Comparison of ENCODE assay signal across 22 cellular contexts in the genomic region with DNA sequence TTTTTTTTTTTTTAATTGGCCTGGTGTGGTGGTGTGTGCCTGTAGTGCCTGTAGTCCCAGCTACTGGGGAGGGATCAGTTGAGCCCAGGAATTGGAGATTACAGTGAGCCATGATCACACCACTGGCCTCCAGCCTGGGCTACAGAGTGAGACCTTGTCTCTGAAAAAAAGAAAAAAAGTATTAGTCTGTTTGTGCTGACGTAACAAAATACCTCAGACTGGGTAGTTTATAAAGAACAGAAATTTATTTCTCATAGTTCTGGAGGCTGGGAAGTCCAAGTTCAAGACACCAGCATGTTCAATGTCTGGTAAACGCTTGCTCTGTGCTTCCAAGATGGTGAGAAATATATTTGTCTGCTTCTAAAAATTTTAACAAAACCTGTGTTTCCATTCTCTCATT. TPM values are rescaled to one million over a fixed set of nuclear protein-coding genes. Genes with fewer than 3 reads are reported as not detected.
DNase-seq lines count a peak whose midpoint lies in the region; ATAC-seq and TF ChIP-seq lines count a peak whose summit lies in the region.
"Had no signal": no experiment of that assay in that cellular context is flagged by ENCODE, and none has a peak within 500 bp of the region (broad histone marks: within the 10 kb centered on the region; RNA-seq: fewer than 3 reads in every experiment).

No MANE protein-coding gene starts in this region.

- H3K14ac ChIP-seq in IMR-90 (replicated peaks; ENCODE audit: low read depth, low read length) (no peak overlapping the region), mesenchymal stem cell (ENCODE audit: low read length in 2 of 2) (no peak overlapping the region)

- H3K18ac ChIP-seq in IMR-90 (ENCODE audit: low read depth, low read length) (no peak overlapping the region), mesenchymal stem cell (ENCODE audit: low read depth in 1 of 2, low read length in 2 of 2) (no peak overlapping the region)

- no peak overlapping the region for H3K4me2 ChIP-seq in IMR-90 (ENCODE audit: low read depth, low read length)
- no peak overlapping the region for H3K4me2 ChIP-seq in mesenchymal stem cell (ENCODE audit: low read length, poor library complexity, severe bottlenecking)

- no peak overlapping the region for H3K56ac ChIP-seq in IMR-90 (ENCODE audit: extremely low read depth, insufficient read depth, low read length)

- TF ChIP-seq RAD21 in IMR-90 (IDR thresholded peaks at IDR 0.05; ENCODE audit: low read length) = no peak

- CTCF ChIA-PET in IMR-90 (lab: Yijun Ruan, JAX) = no interaction called here

- no peak overlapping the region for H4K91ac ChIP-seq in IMR-90 (ENCODE audit: insufficient read depth, low read depth, low read length)
- no peak overlapping the region for H4K91ac ChIP-seq in mesenchymal stem cell (ENCODE audit: low read length)

- H3K4me3 ChIP-seq in IMR-90 (ENCODE audit: insufficient read depth, low read depth, low read length) = no peak overlapping the region
- no peak overlapping the region for H3K4me3 ChIP-seq in spleen
- no peak overlapping the region for H3K4me3 ChIP-seq in mesenchymal stem cell (ENCODE audit: insufficient read depth in 1 of 2, low read depth in 1 of 2, low read length in 2 of 2)
- H3K4me3 ChIP-seq: cardiac muscle cell, gastrocnemius medialis, left lung, pancreas, right atrium auricular region, tibial artery had no signal

- H4K20me1 ChIP-seq in IMR-90 (ENCODE audit: insufficient read depth, low read length) = peaks cover 5% of the 10 kb centered on the region; the same call in 1 of the 2 replicates

- intact Hi-C loops in IMR-90 (cut with micrococcal nuclease) (no loop called here), spleen (cut with DNase I; ENCODE audit: low total_unique reads) (no loop called here)

- TF ChIP-seq CTCF in IMR-90 (conservative IDR thresholded peaks at IDR 0.05; ENCODE audit: low read depth, low read length) (no peak), spleen (IDR thresholded peaks at IDR 0.05 in 8 of 11, conservative IDR thresholded peaks at IDR 0.05 in 3 of 11) (no peak)

- H2BK15ac ChIP-seq in IMR-90 (ENCODE audit: low read depth, low read length) = no peak overlapping the region
- no peak overlapping the region for H2BK15ac ChIP-seq in mesenchymal stem cell (ENCODE audit: low read depth, poor library complexity, severe bottlenecking)

- in situ Hi-C loops in IMR-90 (cut with MboI; ENCODE audit: low sequenced_read_pairs) = no loop called here

- no peaks in the 10 kb centered on the region for H3K27me3 Mint-ChIP-seq in activated naive CD4-positive, alpha-beta T cell treated with anti-CD3 and anti-CD28 coated beads, Interleukin-2, amount 50 U/mL, for 24 hours
- no peaks in the 10 kb centered on the region for H3K27me3 Mint-ChIP-seq in activated naive CD8-positive, alpha-beta T cell treated with anti-CD3 and anti-CD28 coated beads, Interleukin-2, amount 10 ng/mL, durations not matched to agents 7 days and 5 days

- no peak overlapping the region for H2AFZ ChIP-seq in IMR-90 (replicated peaks; ENCODE audit: low read length, poor library complexity)
- no peak overlapping the region for H2AFZ ChIP-seq in mesenchymal stem cell (ENCODE audit: low read depth, low read length)

- H2BK120ac ChIP-seq in IMR-90 (ENCODE audit: low read depth, low read length) (no peak overlapping the region), mesenchymal stem cell (ENCODE audit: low read depth, low read length) (no peak overlapping the region)

- H3K4ac ChIP-seq in IMR-90 (ENCODE audit: low read depth, low read length) (no peak overlapping the region), mesenchymal stem cell (ENCODE audit: low read depth in 1 of 2, low read length in 2 of 2) (no peak overlapping the region)

- H3K4me1 ChIP-seq in IMR-90 (ENCODE audit: control insufficient read depth, insufficient read depth, low read length) (peaks cover 6% of the 10 kb centered on the region), spleen (peaks cover 10 to 83% (median 36%) of the 10 kb centered on the region in 6 donors), mesenchymal stem cell (ENCODE audit: control insufficient read depth, insufficient read depth, low read depth, low read length) (peaks cover 2% of the 10 kb centered on the region)
- H3K4me1 ChIP-seq: gastrocnemius medialis, left lung, right atrium auricular region had no signal

- dilution Hi-C loops in IMR-90 (cut with HindIII; ENCODE audit: low sequenced_read_pairs, unreplicated experiment) = no loop called here

- H4K8ac ChIP-seq in IMR-90 (ENCODE audit: low read depth in 2 of 2, low read length in 2 of 2) (no peak overlapping the region), mesenchymal stem cell (ENCODE audit: low read length) (no peak overlapping the region)

- H3K4me1 Mint-ChIP-seq in activated naive CD4-positive, alpha-beta T cell treated with anti-CD3 and anti-CD28 coated beads, Interleukin-2, amount 50 U/mL, for 24 hours = peaks cover 95% of the 10 kb centered on the region
- peaks cover 37% of the 10 kb centered on the region for H3K4me1 Mint-ChIP-seq in activated naive CD8-positive, alpha-beta T cell treated with anti-CD3 and anti-CD28 coated beads, Interleukin-2, amount 10 ng/mL, durations not matched to agents 7 days and 5 days
- H3K4me1 Mint-ChIP-seq: nephron progenitor cell had no signal

- H3K9me1 ChIP-seq in IMR-90 (ENCODE audit: insufficient read depth, low read length) = 0 out of 2 replicates have a peak, but pooled peaks cover 11% of the 10 kb centered on the region

- BruUV-seq in IMR-90 (replicated peaks; lab: Mats Ljungman, UMichigan) = no TSS peak

- H3K23ac ChIP-seq in IMR-90 (ENCODE audit: low read depth, low read length) (no peak overlapping the region), mesenchymal stem cell (ENCODE audit: low read length in 2 of 2) (no peak overlapping the region)

- H3K9ac ChIP-seq in IMR-90 (ENCODE audit: low read depth, low read length) = no peak overlapping the region
- H3K9ac ChIP-seq in mesenchymal stem cell (ENCODE audit: low read length) = no peak overlapping the region

- POLR2A ChIA-PET in IMR-90 (lab: Charles Lee; ENCODE audit: unreplicated experiment) = no interaction called here
- POLR2A ChIA-PET in activated naive CD8-positive, alpha-beta T cell treated with anti-CD3 and anti-CD28 coated beads, Interleukin-2, amount 10 ng/mL, durations not matched to agents 7 days and 5 days (lab: Charles Lee) = no interaction called here

- H3K79me1 ChIP-seq in IMR-90 (ENCODE audit: low read depth in 1 of 2, low read length in 2 of 2) (peaks cover 37 to 44% of the 10 kb centered on the region in 2 experiments), mesenchymal stem cell (replicated peaks; ENCODE audit: low read length, poor library complexity, severe bottlenecking) (peaks cover 36% of the 10 kb centered on the region)

- H3K27me3 ChIP-seq in IMR-90 (ENCODE audit: control insufficient read depth, insufficient read depth, low read length) (no peaks in the 10 kb centered on the region), spleen (replicated peaks in 1 of 7) (no peaks in the 10 kb centered on the region), mesenchymal stem cell (ENCODE audit: control insufficient read depth in 1 of 2, insufficient read depth in 1 of 2, low read length in 2 of 2) (no peaks in the 10 kb centered on the region)
- H3K27me3 ChIP-seq: cardiac muscle cell, gastrocnemius medialis, left lung, pancreas, right atrium auricular region, tibial artery had no signal

- H2BK5ac ChIP-seq in IMR-90 (ENCODE audit: low read depth, low read length, poor library complexity, severe bottlenecking) = no peak overlapping the region
- no peak overlapping the region for H2BK5ac ChIP-seq in mesenchymal stem cell (ENCODE audit: low read depth, low read length, poor library complexity, severe bottlenecking)

- no peak overlapping the region for H4K5ac ChIP-seq in IMR-90 (ENCODE audit: low read depth, low read length)

- H3K27ac ChIP-seq in IMR-90 (ENCODE audit: insufficient read depth, low read length) (no peak overlapping the region), spleen (peak overlapping the region in 6 of 8 donors; percentile 8 to 80 (median 63)), mesenchymal stem cell (ENCODE audit: low read length, poor library complexity, severe bottlenecking) (no peak overlapping the region)
- H3K27ac ChIP-seq: cardiac muscle cell, gastrocnemius medialis, HL-60, left lung, pancreas, right atrium auricular region, tibial artery had no signal

- no peak overlapping the region for H2BK12ac ChIP-seq in mesenchymal stem cell (ENCODE audit: low read length in 2 of 2)

- H2AK5ac ChIP-seq in IMR-90 (ENCODE audit: low read depth, low read length) = no peak overlapping the region
- no peak overlapping the region for H2AK5ac ChIP-seq in mesenchymal stem cell (ENCODE audit: low read length, severe bottlenecking)

- peaks cover 19% of the 10 kb centered on the region for H3K36me3 ChIP-seq in IMR-90 (ENCODE audit: control insufficient read depth, insufficient read depth, low read length)
- peaks cover 0 to 43% (median 11%) of the 10 kb centered on the region in 6 donors for H3K36me3 ChIP-seq in spleen
- H3K36me3 ChIP-seq in mesenchymal stem cell (ENCODE audit: control insufficient read depth in 1 of 2, insufficient read depth in 2 of 2, low read depth in 1 of 2, low read length in 2 of 2) = peaks cover 0 to 20% of the 10 kb centered on the region in 2 experiments
- H3K36me3 ChIP-seq: cardiac muscle cell, gastrocnemius medialis, left lung had no signal

- H3K9me3 ChIP-seq in IMR-90 (ENCODE audit: control insufficient read depth, insufficient read depth, low read length) = no peaks in the 10 kb centered on the region
- H3K9me3 ChIP-seq in spleen = no peaks in the 10 kb centered on the region
- H3K9me3 ChIP-seq in mesenchymal stem cell (ENCODE audit: control insufficient read depth, low read length) = no peaks in the 10 kb centered on the region
- H3K9me3 ChIP-seq: gastrocnemius medialis, left lung, pancreas, right atrium auricular region, tibial artery had no signal

- no peak for TF ChIP-seq POLR2A in IMR-90 (IDR thresholded peaks at IDR 0.05; ENCODE audit: low read depth, low read length)
- TF ChIP-seq POLR2A in spleen (IDR thresholded peaks at IDR 0.05) = no peak

- peaks cover 14% of the 10 kb centered on the region for H3K36me3 Mint-ChIP-seq in activated naive CD4-positive, alpha-beta T cell treated with anti-CD3 and anti-CD28 coated beads, Interleukin-2, amount 50 U/mL, for 24 hours
- peaks cover 58% of the 10 kb centered on the region for H3K36me3 Mint-ChIP-seq in activated naive CD8-positive, alpha-beta T cell treated with anti-CD3 and anti-CD28 coated beads, Interleukin-2, amount 10 ng/mL, durations not matched to agents 7 days and 5 days

- WGBS in IMR-90 (ENCODE audit: extremely low coverage in 2 of 2, insufficient read length in 1 of 2), 2 experiments = no CpG with 5 or more reads among the region's 2 CpGs
- 83 to 98% (median 92%) methylated on average over 2 of the region's 2 CpGs for WGBS in spleen, 5 donors
- WGBS in mesenchymal stem cell = 100% methylated on average over 1 of the region's 2 CpGs

- no peak overlapping the region for H3K27ac Mint-ChIP-seq in activated naive CD4-positive, alpha-beta T cell treated with anti-CD3 and anti-CD28 coated beads, Interleukin-2, amount 50 U/mL, for 24 hours
- peak overlapping the region; percentile 83 for H3K27ac Mint-ChIP-seq in activated naive CD8-positive, alpha-beta T cell treated with anti-CD3 and anti-CD28 coated beads, Interleukin-2, amount 10 ng/mL, durations not matched to agents 7 days and 5 days
- H3K27ac Mint-ChIP-seq: nephron progenitor cell had no signal

- peak overlapping the region; percentile 68 for H3K4me3 Mint-ChIP-seq in activated naive CD4-positive, alpha-beta T cell treated with anti-CD3 and anti-CD28 coated beads, Interleukin-2, amount 50 U/mL, for 24 hours
- peak overlapping the region; percentile 80 for H3K4me3 Mint-ChIP-seq in activated naive CD8-positive, alpha-beta T cell treated with anti-CD3 and anti-CD28 coated beads, Interleukin-2, amount 10 ng/mL, durations not matched to agents 7 days and 5 days
- H3K4me3 Mint-ChIP-seq: nephron progenitor cell had no signal

- no peak overlapping the region for H2AK9ac ChIP-seq in IMR-90 (replicated peaks; ENCODE audit: low read depth, low read length, poor library complexity)

- no peak overlapping the region for H2BK20ac ChIP-seq in IMR-90 (ENCODE audit: low read depth, low read length)

- DNase-seq in activated naive CD4-positive, alpha-beta T cell treated with Interleukin-2 at 50 U/mL for 16 hours = no peak
- DNase-seq in IMR-90 (no peak), spleen (no peak), mesenchymal stem cell (no peak), kidney tubule cell (ENCODE audit: low spot score) (no peak)
- DNase-seq in activated naive CD8-positive, alpha-beta T cell treated with anti-CD3 and anti-CD28 coated beads, Interleukin-2, amount 10 ng/mL, durations not matched to agents 7 days and 5 days = no peak
- DNase-seq: activated gamma-delta T cell, anterior cingulate cortex, cortex of kidney, DMS153, gastrocnemius medialis, hippocampal formation, NCI-H2081 treated with DMSO at 0.1 percent for 48 hours, nephron progenitor cell, tibial artery had no signal

- H3K9me3 Mint-ChIP-seq in activated naive CD4-positive, alpha-beta T cell treated with anti-CD3 and anti-CD28 coated beads, Interleukin-2, amount 50 U/mL, for 24 hours = no peaks in the 10 kb centered on the region
- H3K9me3 Mint-ChIP-seq in activated naive CD8-positive, alpha-beta T cell treated with anti-CD3 and anti-CD28 coated beads, Interleukin-2, amount 10 ng/mL, durations not matched to agents 7 days and 5 days = peaks cover 12% of the 10 kb centered on the region

- ATAC-seq in IMR-90 (ENCODE audit: low read depth) = no peak
- no peak for ATAC-seq in activated naive CD8-positive, alpha-beta T cell treated with anti-CD3 and anti-CD28 coated beads, Interleukin-2, amount 10 ng/mL, durations not matched to agents 7 days and 5 days (ENCODE audit: low read depth)
- no peak for ATAC-seq in GM21381 (IDR thresholded peaks at IDR 0.05; ENCODE audit: unreplicated experiment)
- ATAC-seq: gastrocnemius medialis had no signal

RNA-seq across cellular contexts. Expression of a gene that starts 25.8 kb away (rescaled TPM):
- total RNA-seq in IMR-90 (2012; rRNA removed) = 10.0 and 13.1 TPM in 2 replicates
- polyA plus RNA-seq in IMR-90 (2012; rRNA removed) = 11.0 and 14.7 TPM in 2 replicates
- polyA plus RNA-seq in IMR-90 (2012; cell fraction: cytosol; rRNA removed) = 2.9 and 4.3 TPM in 2 replicates
- polyA plus RNA-seq in IMR-90 (2012; cell fraction: nucleus; rRNA removed; ENCODE audit: low replicate concordance) = 21.7 and 89.3 TPM in 2 replicates
- total RNA-seq in activated naive CD8-positive, alpha-beta T cell treated with anti-CD3 and anti-CD28 coated beads, Interleukin-2, amount 10 ng/mL, durations not matched to agents 7 days and 5 days = 10 to 100 TPM; 82.2 to 84.0 TPM
- 10 to 100 TPM; 44.3 to 69.6 (median 53.6) TPM for total RNA-seq in spleen
- polyA plus RNA-seq in spleen = 10 to 100 TPM; 34.9 to 59.4 (median 39.3) TPM
- polyA plus RNA-seq in mesenchymal stem cell (2013, experiment 1 of 2) = 10.5 TPM
- 10.5 TPM for polyA plus RNA-seq in mesenchymal stem cell (2013, experiment 2 of 2)

Comparison
In these comparisons a context has a peak if more than half of its experiments do, and no peak if none do; other contexts are left out.
1. H3K27ac ChIP-seq: peak in spleen (6 of 8); none in IMR-90 (single experiment) and mesenchymal stem cell (single experiment).